Comparison of ENCODE assay signal across 9 cellular contexts in the genomic region with DNA sequence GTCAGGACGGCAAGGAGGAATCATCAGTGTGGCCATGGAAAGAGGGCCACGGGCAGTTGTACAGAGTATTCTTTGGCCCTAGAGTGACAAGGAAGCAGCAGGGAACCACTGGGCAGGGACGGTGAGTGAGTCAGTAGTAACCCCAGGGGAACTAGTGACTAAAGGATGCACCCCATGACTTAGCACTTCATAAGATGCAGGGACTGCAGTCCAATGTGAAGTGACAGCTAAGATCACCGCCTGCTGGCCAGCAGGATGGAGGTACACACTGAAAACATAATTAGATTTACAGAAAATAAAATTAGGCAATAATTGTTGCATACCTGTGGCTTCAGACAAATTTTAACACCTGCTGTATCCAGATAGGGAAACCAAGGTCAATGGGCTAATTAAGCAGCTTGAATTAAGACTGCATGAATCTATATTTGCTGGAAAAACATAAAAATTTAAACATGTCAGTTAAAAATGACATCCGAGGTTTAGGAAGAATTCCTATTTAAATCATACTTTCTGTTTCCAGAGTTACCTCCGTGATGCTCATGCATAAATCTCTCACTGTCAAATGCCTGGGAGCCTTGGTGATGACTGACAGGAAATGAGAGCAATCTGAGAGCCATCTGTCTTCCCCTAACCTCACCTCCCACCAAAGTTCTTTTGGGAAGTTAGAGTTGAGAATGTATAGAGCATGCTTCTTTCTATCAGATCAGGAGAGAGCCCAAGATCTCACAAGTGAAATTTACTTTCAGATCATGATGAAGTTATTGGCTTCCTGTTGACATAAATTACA. TPM values are rescaled to one million over a fixed set of nuclear protein-coding genes. Genes with fewer than 3 reads are reported as not detected.
DNase-seq lines count a peak whose midpoint lies in the region; ATAC-seq and TF ChIP-seq lines count a peak whose summit lies in the region.
"Had no signal": no experiment of that assay in that cellular context is flagged by ENCODE, and none has a peak within 500 bp of the region (broad histone marks: within the 10 kb centered on the region; RNA-seq: fewer than 3 reads in every experiment).

No MANE protein-coding gene starts in this region.

- 75% methylated on average over 6 of the region's 6 CpGs for WGBS in smooth muscle cell (ENCODE audit: low lambda C conversion rate)
- 78% methylated on average over 6 of the region's 6 CpGs for WGBS in hepatocyte (ENCODE audit: low lambda C conversion rate, missing lambda C conversion rate)

- POLR2A ChIA-PET in activated CD8-positive, alpha-beta T cell treated with anti-CD3 and anti-CD28 coated beads for 36 hours (lab: Charles Lee), result no interaction called here

- H3K27ac ChIP-seq in smooth muscle cell (ENCODE audit: low read depth) (no peak overlapping the region), hepatocyte (no peak overlapping the region)
- H3K27ac ChIP-seq: skin epidermis had no signal

- no peaks in the 10 kb centered on the region for H3K36me3 Mint-ChIP-seq in activated T-cell treated with anti-CD3 and anti-CD28 coated beads, Interleukin-2, amount 50 U/mL, for 72 hours (ENCODE audit: insufficient read depth in 2 of 2)
- H3K36me3 Mint-ChIP-seq in activated CD8-positive, alpha-beta T cell treated with anti-CD3 and anti-CD28 coated beads for 36 hours (ENCODE audit: low read depth), result no peaks in the 10 kb centered on the region

- H3K79me2 ChIP-seq in smooth muscle cell (ENCODE audit: low read depth) (no peaks in the 10 kb centered on the region), hepatocyte (no peaks in the 10 kb centered on the region)

- CTCF ChIA-PET in activated CD8-positive, alpha-beta T cell treated with anti-CD3 and anti-CD28 coated beads for 36 hours (lab: Charles Lee), result interaction anchor here (0.9 kb wide), 1 partner anchor 32 kb away, joined by 3 read pairs; no protein-coding TSS in a partner anchor

- H3K36me3 ChIP-seq in smooth muscle cell (ENCODE audit: low read depth) (no peaks in the 10 kb centered on the region), hepatocyte (replicated peaks; ENCODE audit: insufficient read depth, low read depth) (no peaks in the 10 kb centered on the region)

- ATAC-seq in activated T-cell treated with anti-CD3 and anti-CD28 coated beads, Interleukin-2, amount 50 U/mL, for 72 hours (replicated peaks in 1 of 2), result peak; percentile 44 to 53
- ATAC-seq in HG03354 (IDR thresholded peaks at IDR 0.05; ENCODE audit: poor library complexity, severe bottlenecking, unreplicated experiment) (peak; percentile 71), HG03108 (IDR thresholded peaks at IDR 0.05; ENCODE audit: unreplicated experiment) (no peak)
- ATAC-seq in activated CD8-positive, alpha-beta T cell treated with anti-CD3 and anti-CD28 coated beads for 36 hours, result peak; percentile 64

- no peak overlapping the region for H3K4me2 ChIP-seq in smooth muscle cell
- no peak overlapping the region for H3K4me2 ChIP-seq in hepatocyte

- no peaks in the 10 kb centered on the region for H3K9me3 Mint-ChIP-seq in activated T-cell treated with anti-CD3 and anti-CD28 coated beads, Interleukin-2, amount 50 U/mL, for 72 hours
- H3K9me3 Mint-ChIP-seq in activated CD8-positive, alpha-beta T cell treated with anti-CD3 and anti-CD28 coated beads for 36 hours, result no peaks in the 10 kb centered on the region

- H3K27me3 Mint-ChIP-seq in activated T-cell treated with anti-CD3 and anti-CD28 coated beads, Interleukin-2, amount 50 U/mL, for 72 hours (ENCODE audit: low read depth), result no peaks in the 10 kb centered on the region
- peaks cover 1% of the 10 kb centered on the region for H3K27me3 Mint-ChIP-seq in activated CD8-positive, alpha-beta T cell treated with anti-CD3 and anti-CD28 coated beads for 36 hours

- no peak for DNase-seq in activated T-cell treated with anti-CD3 and anti-CD28 coated beads, Interleukin-2, amount 50 U/mL, for 72 hours
- DNase-seq in activated T-cell treated with anti-CD3 and anti-CD28 coated beads, Interleukin-2, amount 50 U/mL, for 48 hours, result no peak
- DNase-seq in activated CD8-positive, alpha-beta T cell treated with anti-CD3 and anti-CD28 coated beads for 36 hours, result peak; percentile 18
- DNase-seq in smooth muscle cell (lab: John Stamatoyannopoulos, UW; ENCODE audit: unreplicated experiment), result no peak
- no peak for DNase-seq in hepatocyte (ENCODE audit: low spot score)
- DNase-seq in GM19240 (ENCODE audit: insufficient read length, low spot score), result no peak

- H3K4me1 Mint-ChIP-seq in activated T-cell treated with anti-CD3 and anti-CD28 coated beads, Interleukin-2, amount 50 U/mL, for 72 hours (ENCODE audit: low read depth), result peaks cover 9% of the 10 kb centered on the region
- H3K4me1 Mint-ChIP-seq in activated CD8-positive, alpha-beta T cell treated with anti-CD3 and anti-CD28 coated beads for 36 hours (ENCODE audit: low read depth), result peaks cover 3% of the 10 kb centered on the region

- H3K27me3 ChIP-seq in smooth muscle cell (ENCODE audit: low read depth) (peaks cover 11% of the 10 kb centered on the region), hepatocyte (peaks cover 6% of the 10 kb centered on the region)

- no peak overlapping the region for H2AFZ ChIP-seq in smooth muscle cell (ENCODE audit: low read depth)
- no peak overlapping the region for H2AFZ ChIP-seq in hepatocyte

- intact Hi-C loops in activated CD8-positive, alpha-beta T cell treated with anti-CD3 and anti-CD28 coated beads for 36 hours (cut with micrococcal nuclease), result loop anchor here (10.0 kb wide), 1 partner anchor 743 kb away; no protein-coding TSS in a partner anchor

- H3K27ac Mint-ChIP-seq in activated T-cell treated with anti-CD3 and anti-CD28 coated beads, Interleukin-2, amount 50 U/mL, for 72 hours, result no peak overlapping the region
- no peak overlapping the region for H3K27ac Mint-ChIP-seq in activated CD8-positive, alpha-beta T cell treated with anti-CD3 and anti-CD28 coated beads for 36 hours

- H3K4me1 ChIP-seq in smooth muscle cell (ENCODE audit: low read depth) (no peaks in the 10 kb centered on the region), hepatocyte (ENCODE audit: insufficient read depth) (no peaks in the 10 kb centered on the region)

- H3K4me3 ChIP-seq in smooth muscle cell (no peak overlapping the region), hepatocyte (no peak overlapping the region)
- H3K4me3 ChIP-seq: skin epidermis had no signal

- no peak overlapping the region for H3K4me3 Mint-ChIP-seq in activated T-cell treated with anti-CD3 and anti-CD28 coated beads, Interleukin-2, amount 50 U/mL, for 72 hours
- no peak overlapping the region for H3K4me3 Mint-ChIP-seq in activated CD8-positive, alpha-beta T cell treated with anti-CD3 and anti-CD28 coated beads for 36 hours

- H3K9me2 ChIP-seq in hepatocyte (replicated peaks; ENCODE audit: insufficient read depth), result no peaks in the 10 kb centered on the region

- H3K9ac ChIP-seq in smooth muscle cell (ENCODE audit: low read depth), result no peak overlapping the region

- H3K9me3 ChIP-seq in smooth muscle cell (replicated peaks; ENCODE audit: low read depth), result no peaks in the 10 kb centered on the region
- no peaks in the 10 kb centered on the region for H3K9me3 ChIP-seq in hepatocyte (ENCODE audit: low read depth)

- TF ChIP-seq CTCF in activated CD8-positive, alpha-beta T cell treated with anti-CD3 and anti-CD28 coated beads for 36 hours (IDR thresholded peaks at IDR 0.05), result no peak
- TF ChIP-seq CTCF in smooth muscle cell (IDR thresholded peaks at IDR 0.05; ENCODE audit: borderline replicate concordance, insufficient read depth, poor library complexity, severe bottlenecking), result peak; percentile 11
- no peak for TF ChIP-seq CTCF in hepatocyte (IDR thresholded peaks at IDR 0.05; ENCODE audit: poor library complexity)

- H4K20me1 ChIP-seq in smooth muscle cell (ENCODE audit: low read depth), result no peaks in the 10 kb centered on the region
- H4K20me1 ChIP-seq in hepatocyte (ENCODE audit: insufficient read depth, poor library complexity, severe bottlenecking), result no peaks in the 10 kb centered on the region

- H3F3A ChIP-seq in smooth muscle cell (ENCODE audit: low read depth), result no peaks in the 10 kb centered on the region

RNA-seq across cellular contexts. Expression of gene DCLK3, which starts 56.5 kb away (rescaled TPM):
- under 1 TPM in 1 of 2 donors, not detected in 1; 0.05 TPM for total RNA-seq in activated T-cell treated with anti-CD3 and anti-CD28 coated beads, Interleukin-2, amount 50 U/mL, for 72 hours
- total RNA-seq in activated CD8-positive, alpha-beta T cell treated with anti-CD3 and anti-CD28 coated beads for 36 hours, result under 1 TPM in 1 of 2 experiments, not detected in 1; 0.05 TPM
- total RNA-seq in smooth muscle cell (not detected in 2 replicates), hepatocyte (0.07 TPM in 1 of 2 replicates, not detected in the other)
- polyA plus RNA-seq in smooth muscle cell (not detected in 2 replicates), hepatocyte (not detected in 2 replicates)
